Comparison of ENCODE assay signal across 1 cellular context in the genomic region with DNA sequence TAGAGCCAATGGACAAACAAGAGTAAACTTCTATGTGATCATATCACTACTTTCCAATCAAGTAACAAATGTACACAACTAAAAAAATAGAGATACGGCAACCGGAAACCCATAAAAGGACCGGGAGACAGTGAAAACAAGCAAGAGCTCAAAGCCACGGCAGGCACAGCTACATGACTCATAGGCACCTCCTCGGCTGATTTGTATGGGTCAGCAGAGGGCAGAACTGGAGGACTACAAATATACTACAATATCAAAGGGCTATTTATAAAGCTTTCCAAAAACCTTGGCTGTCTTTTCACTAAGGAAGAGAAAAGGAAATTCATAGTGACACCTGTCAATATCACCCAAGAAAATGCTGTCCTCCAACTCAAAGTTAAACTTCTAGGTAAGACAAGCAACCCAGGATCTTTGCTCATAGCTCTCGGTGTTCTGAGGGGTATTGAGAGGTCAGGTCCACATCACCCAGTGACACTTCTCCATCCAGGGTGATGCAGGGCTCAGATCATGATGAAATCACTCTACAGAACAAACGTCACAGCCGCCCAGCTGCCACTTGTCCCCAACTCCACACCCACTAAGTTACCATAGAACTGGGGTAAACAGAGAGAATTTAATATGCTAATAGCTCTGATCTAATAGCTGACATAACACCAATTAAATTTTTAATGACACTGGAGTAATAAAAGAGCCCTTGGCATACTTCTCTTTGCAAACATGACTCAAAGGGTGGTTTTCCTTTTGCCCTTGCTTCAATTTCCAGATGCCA.
TF ChIP-seq lines count a peak whose summit lies in the region.

No MANE protein-coding gene starts in this region.

TF ChIP-seq in liver, 16 proteins besides CTCF, POLR2A, EP300 and RAD21 (continued from another document):
- TF ChIP-seq, protein P1, sequence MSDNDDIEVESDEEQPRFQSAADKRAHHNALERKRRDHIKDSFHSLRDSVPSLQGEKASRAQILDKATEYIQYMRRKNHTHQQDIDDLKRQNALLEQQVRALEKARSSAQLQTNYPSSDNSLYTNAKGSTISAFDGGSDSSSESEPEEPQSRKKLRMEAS (IDR thresholded peaks at IDR 0.05), result no peak
- peak in 1 of 2 donors; percentile 11 for TF ChIP-seq EGR1 (IDR thresholded peaks at IDR 0.05; ENCODE audit: low read depth in 2 of 2)
- TF ChIP-seq NR2F2 (IDR thresholded peaks at IDR 0.05), result peak; percentile 54
- TF ChIP-seq SP1 (IDR thresholded peaks at IDR 0.05), result peak; percentile 72
- peak; percentile 30 to 67 for TF ChIP-seq HNF4A (conservative IDR thresholded peaks at IDR 0.05)
- no peak for TF ChIP-seq HNF4G (IDR thresholded peaks at IDR 0.05)
